Comparison of ENCODE assay signal across 15 cellular contexts in the genomic region with DNA sequence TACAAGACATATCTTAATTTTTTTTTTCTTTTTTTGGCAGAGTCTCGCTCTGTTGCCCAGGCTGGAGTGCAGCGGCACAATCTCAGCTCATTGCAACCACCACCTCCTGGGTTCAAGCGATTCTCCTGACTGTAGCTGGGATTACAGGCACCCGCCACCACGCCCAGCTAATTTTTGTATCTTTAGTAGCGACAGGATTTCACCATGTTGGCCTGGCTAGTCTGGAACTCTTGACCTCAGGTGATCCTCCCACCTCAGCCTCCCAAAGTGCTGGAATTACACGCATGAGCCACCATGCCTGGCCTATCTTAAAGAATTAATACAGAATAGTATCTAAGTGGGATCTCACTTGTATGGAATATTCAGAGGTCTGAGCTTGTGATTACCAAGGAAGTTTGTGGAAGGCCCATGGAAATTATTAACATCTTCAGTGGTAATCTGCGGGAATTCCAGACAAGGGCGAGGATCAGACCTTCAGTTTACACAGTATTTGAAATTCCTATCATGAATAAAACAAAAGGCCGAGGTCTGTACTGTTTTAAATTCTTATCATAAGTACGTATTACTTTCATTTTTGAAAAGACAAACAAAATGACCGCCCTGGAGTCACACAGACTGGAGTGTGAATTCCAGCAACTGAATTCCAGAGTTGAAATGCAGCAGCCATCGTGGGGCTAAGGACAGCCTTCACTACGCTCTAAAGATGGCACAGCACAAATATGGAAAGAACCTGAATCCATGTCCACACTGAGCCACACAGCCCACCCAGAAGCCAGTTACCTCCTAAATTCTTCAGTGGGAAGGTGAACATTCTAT. TPM values are rescaled to one million over a fixed set of nuclear protein-coding genes. Genes with fewer than 3 reads are reported as not detected.
A peak's percentile ranks its signal among the peaks of the same experiment; 100 is the strongest.
DNase-seq lines count a peak whose midpoint lies in the region; ATAC-seq and TF ChIP-seq lines count a peak whose summit lies in the region.
"Had no signal": no experiment of that assay in that cellular context is flagged by ENCODE, and none has a peak within 500 bp of the region (broad histone marks: within the 10 kb centered on the region; RNA-seq: fewer than 3 reads in every experiment).

No MANE protein-coding gene starts in this region.

- H2BK120ac ChIP-seq in neuronal stem cell (ENCODE audit: low read depth, low read length), result no peak overlapping the region

- H3K14ac ChIP-seq in neuronal stem cell (ENCODE audit: low read length), result no peak overlapping the region

- no peak for ATAC-seq in stimulated activated effector memory CD8-positive, alpha-beta T cell treated with anti-CD3 and anti-CD28 coated beads, Interleukin-12 subunit alpha, Interleukin-12 subunit beta, amount 100 ng/mL, for 72 hours
- ATAC-seq in GM21723 (IDR thresholded peaks at IDR 0.05; ENCODE audit: unreplicated experiment), result no peak
- ATAC-seq: gastrocnemius medialis, GM12878 had no signal

- H3K4me3 ChIP-seq in fibroblast of pulmonary artery (replicated peaks; ENCODE audit: low read depth, low read length), result no peak overlapping the region
- no peak overlapping the region for H3K4me3 ChIP-seq in neuronal stem cell (ENCODE audit: low read length in 2 of 2)
- H3K4me3 ChIP-seq: adrenal gland, gastrocnemius medialis, GM12878 had no signal

- WGBS in neuronal stem cell (ENCODE audit: extremely low coverage in 2 of 2, insufficient read length in 2 of 2, insufficient replicate concordance in 1 of 2), 2 donors, result no CpG with 5 or more reads among the region's 14 CpGs

- H3K4me2 ChIP-seq in neuronal stem cell (ENCODE audit: insufficient read depth, low read length, poor library complexity, severe bottlenecking), result no peak overlapping the region

- no peaks in the 10 kb centered on the region for H3K9me3 ChIP-seq in neuronal stem cell (replicated peaks in 1 of 2; ENCODE audit: control insufficient read depth in 2 of 2, insufficient read depth in 1 of 2, low read depth in 1 of 2, low read length in 2 of 2)
- H3K9me3 ChIP-seq: adrenal gland, gastrocnemius medialis, neutrophil had no signal

- no peak overlapping the region for H4K8ac ChIP-seq in neuronal stem cell (ENCODE audit: low read depth, low read length)

- H3K27me3 Mint-ChIP-seq in CD14-positive monocyte (ENCODE audit: low read depth in 3 of 3), result peaks cover 22 to 55% (median 46%) of the 10 kb centered on the region in 3 donors

- H3K27ac ChIP-seq in neuronal stem cell (replicated peaks; ENCODE audit: low read length), result no peak overlapping the region
- H3K27ac ChIP-seq: gastrocnemius medialis, neutrophil had no signal

- TF ChIP-seq CTCF in CD14-positive monocyte (IDR thresholded peaks at IDR 0.05), result no peak
- TF ChIP-seq CTCF in fibroblast of pulmonary artery (IDR thresholded peaks at IDR 0.05; ENCODE audit: low read length, missing control alignments), result no peak

- no peak overlapping the region for H2AK5ac ChIP-seq in neuronal stem cell (ENCODE audit: low read depth, low read length)

- no peak overlapping the region for H3K4me3 Mint-ChIP-seq in CD14-positive monocyte
- H3K4me3 Mint-ChIP-seq in stimulated activated effector memory CD8-positive, alpha-beta T cell treated with anti-CD3 and anti-CD28 coated beads, Interleukin-12 subunit alpha, Interleukin-12 subunit beta, amount 100 ng/mL, for 72 hours, result no peak overlapping the region

- no peak overlapping the region for H3K27ac Mint-ChIP-seq in CD14-positive monocyte
- H3K27ac Mint-ChIP-seq in stimulated activated effector memory CD8-positive, alpha-beta T cell treated with anti-CD3 and anti-CD28 coated beads, Interleukin-12 subunit alpha, Interleukin-12 subunit beta, amount 100 ng/mL, for 72 hours, result no peak overlapping the region
- H3K27ac Mint-ChIP-seq: CD8-positive, alpha-beta memory T cell had no signal

- H3K9ac ChIP-seq in neuronal stem cell (ENCODE audit: low read depth, low read length, poor library complexity), result no peak overlapping the region

- H3K18ac ChIP-seq in neuronal stem cell (ENCODE audit: low read length), result no peak overlapping the region

- peak; percentile 29 for DNase-seq in CD14-positive monocyte (ENCODE audit: low spot score)
- DNase-seq in OCI-M1 (lab: John Stamatoyannopoulos, UW), result peak; percentile 54
- DNase-seq in fibroblast of pulmonary artery (ENCODE audit: low read depth), result peak; percentile 57
- no peak for DNase-seq in neuronal stem cell (ENCODE audit: low spot score)
- no peak for DNase-seq in NCI-H510A (lab: John Stamatoyannopoulos, UW)
- no peak for DNase-seq in stimulated activated effector memory CD8-positive, alpha-beta T cell treated with anti-CD3 and anti-CD28 coated beads, Interleukin-12 subunit alpha, Interleukin-12 subunit beta, amount 100 ng/mL, for 72 hours (ENCODE audit: low spot score in 2 of 2)
- DNase-seq in NCI-H1048 (lab: John Stamatoyannopoulos, UW), result no peak
- DNase-seq: activated CD4-positive, CD25-positive, alpha-beta regulatory T cell; NCI-H1092 had no signal

- H3K9me3 Mint-ChIP-seq in CD14-positive monocyte, result peaks cover 0 to 14% (median 2%) of the 10 kb centered on the region in 7 donors
- no peaks in the 10 kb centered on the region for H3K9me3 Mint-ChIP-seq in stimulated activated effector memory CD8-positive, alpha-beta T cell treated with anti-CD3 and anti-CD28 coated beads, Interleukin-12 subunit alpha, Interleukin-12 subunit beta, amount 100 ng/mL, for 72 hours

- no peaks in the 10 kb centered on the region for H3K36me3 Mint-ChIP-seq in CD14-positive monocyte
- no peaks in the 10 kb centered on the region for H3K36me3 Mint-ChIP-seq in stimulated activated effector memory CD8-positive, alpha-beta T cell treated with anti-CD3 and anti-CD28 coated beads, Interleukin-12 subunit alpha, Interleukin-12 subunit beta, amount 100 ng/mL, for 72 hours

- H3K36me3 ChIP-seq in neuronal stem cell (replicated peaks in 1 of 2; ENCODE audit: control insufficient read depth in 2 of 2, insufficient read depth in 2 of 2, low read length in 2 of 2), result no peaks in the 10 kb centered on the region
- H3K36me3 ChIP-seq: adrenal gland, gastrocnemius medialis, neutrophil had no signal

- no peaks in the 10 kb centered on the region for H3K79me1 ChIP-seq in neuronal stem cell (ENCODE audit: low read depth, low read length)

- H3K27me3 ChIP-seq in neuronal stem cell (ENCODE audit: control insufficient read depth in 3 of 3, insufficient read depth in 3 of 3, low read depth in 1 of 3, low read length in 3 of 3), result peaks cover 0 to 59% (median 0%) of the 10 kb centered on the region in 3 experiments

- H4K91ac ChIP-seq in neuronal stem cell (ENCODE audit: low read depth, low read length, poor library complexity), result no peak overlapping the region

- no peak overlapping the region for H2AFZ ChIP-seq in neuronal stem cell (ENCODE audit: low read length)

- intact Hi-C loops in CD14-positive monocyte (cut with micrococcal nuclease), result no loop called here

- peaks cover 10% of the 10 kb centered on the region for H3K4me1 Mint-ChIP-seq in CD14-positive monocyte
- H3K4me1 Mint-ChIP-seq in stimulated activated effector memory CD8-positive, alpha-beta T cell treated with anti-CD3 and anti-CD28 coated beads, Interleukin-12 subunit alpha, Interleukin-12 subunit beta, amount 100 ng/mL, for 72 hours, result peaks cover 7% of the 10 kb centered on the region

- H3K23ac ChIP-seq in neuronal stem cell (ENCODE audit: low read depth, low read length, poor library complexity), result no peak overlapping the region

- H2BK12ac ChIP-seq in neuronal stem cell (ENCODE audit: low read length), result no peak overlapping the region

- no peak overlapping the region for H2BK5ac ChIP-seq in neuronal stem cell (ENCODE audit: low read length)

- H3K4me1 ChIP-seq in neuronal stem cell (ENCODE audit: control insufficient read depth in 2 of 2, insufficient read depth in 1 of 2, low read depth in 1 of 2, low read length in 2 of 2), result peaks cover 0 to 21% of the 10 kb centered on the region in 2 donors
- H3K4me1 ChIP-seq: gastrocnemius medialis had no signal

- H3K4ac ChIP-seq in neuronal stem cell (ENCODE audit: low read length), result no peak overlapping the region

- H2BK15ac ChIP-seq in neuronal stem cell (ENCODE audit: low read length), result peak overlapping the region; percentile 0

RNA-seq across cellular contexts. Expression of gene GPRIN2, which starts 16.7 kb away (rescaled TPM):
- polyA plus RNA-seq in CD14-positive monocyte, result not detected
- polyA plus RNA-seq in neuronal stem cell (2013, experiment 1 of 2), result 4.9 TPM
- polyA plus RNA-seq in neuronal stem cell (2013, experiment 2 of 2), result 4.9 TPM
- polyA plus RNA-seq: CD8-positive, alpha-beta memory T cell; GM12878 had no signal

RNA-seq across cellular contexts. Expression of gene SYT15, which starts 39.1 kb away (rescaled TPM):
- polyA plus RNA-seq in CD14-positive monocyte, result under 1 TPM in 1 of 2 donors, not detected in 1; 0.23 TPM
- 0.22 TPM for polyA plus RNA-seq in neuronal stem cell (2013, experiment 1 of 2)
- polyA plus RNA-seq in neuronal stem cell (2013, experiment 2 of 2), result 0.24 TPM

Comparison
In these comparisons a context has a peak if more than half of its experiments do, and no peak if none do; other contexts are left out.
1. DNase-seq: peak in CD14-positive monocyte (single experiment), OCI-M1 (single experiment) and fibroblast of pulmonary artery (single experiment); none in neuronal stem cell (single experiment), NCI-H510A (single experiment), stimulated activated effector memory CD8-positive, alpha-beta T cell treated with anti-CD3 and anti-CD28 coated beads, Interleukin-12 subunit alpha, Interleukin-12 subunit beta, amount 100 ng/mL, for 72 hours (0 of 2) and NCI-H1048 (single experiment).